ENCODE assay signal across 8 cellular contexts in genomic region chr19:34963531-34964406, GRCh38. TPM values are rescaled to one million over a fixed set of nuclear protein-coding genes. Genes with fewer than 3 reads are reported as not detected.
DNase-seq lines count a peak whose midpoint lies in the region; ATAC-seq and TF ChIP-seq lines count a peak whose summit lies in the region.

TSS of gene ZNF792 (minus strand) at chr19:34964229. CDS start at chr19:34963662, 567 bp downstream.

- peak within 1 kb of the TSS; percentile 90 for H3K4me2 ChIP-seq in IMR-90 (ENCODE audit: low read depth, low read length)

- peak within 1 kb of the TSS; percentile 52; the same call in 1 of the 2 replicates for H3K23ac ChIP-seq in IMR-90 (ENCODE audit: low read depth, low read length)

- H3K79me1 ChIP-seq in IMR-90 (ENCODE audit: low read depth in 1 of 2, low read length in 2 of 2): peaks cover 26 to 43% of the 10 kb centered on the region in 2 experiments

- H3K4ac ChIP-seq in IMR-90 (ENCODE audit: low read depth, low read length): peak within 1 kb of the TSS; percentile 65

- intact Hi-C loops in IMR-90 (cut with micrococcal nuclease): no loop called here
- intact Hi-C loops in heart right ventricle (cut with DNase I): loop anchor here in 1 of 10 donors (5.0 kb wide), 2 partner anchors 36 to 126 kb away; partner anchors contain the start of gene ZNF30
- intact Hi-C loops in aorta (cut with DNase I): no loop called here

- no peak within 1 kb of the TSS for H2BK5ac ChIP-seq in IMR-90 (ENCODE audit: low read depth, low read length, poor library complexity, severe bottlenecking)

- H4K8ac ChIP-seq in IMR-90 (ENCODE audit: low read depth in 2 of 2, low read length in 2 of 2): peak within 1 kb of the TSS; percentile 75 to 80; a peak in 3 of 4 replicates

- TF ChIP-seq CTCF in C4-2B (conservative IDR thresholded peaks at IDR 0.05) (no peak), IMR-90 (conservative IDR thresholded peaks at IDR 0.05; ENCODE audit: low read depth, low read length) (no peak), heart right ventricle (IDR thresholded peaks at IDR 0.05) (peak in 1 of 9 donors; percentile 2)

- H4K20me1 ChIP-seq in IMR-90 (ENCODE audit: insufficient read depth, low read length): peaks cover 26% of the 10 kb centered on the region

- H2BK120ac ChIP-seq in IMR-90 (ENCODE audit: low read depth, low read length): no peak within 1 kb of the TSS

- TF ChIP-seq RAD21 in IMR-90 (IDR thresholded peaks at IDR 0.05; ENCODE audit: low read length): no peak

- TF ChIP-seq POLR2A in IMR-90 (IDR thresholded peaks at IDR 0.05; ENCODE audit: low read depth, low read length): no peak

- H3K4me3 ChIP-seq in IMR-90 (ENCODE audit: insufficient read depth, low read depth, low read length) (peak within 1 kb of the TSS; percentile 75), SK-N-MC (peak within 1 kb of the TSS; percentile 58), adipocyte (ENCODE audit: low read length) (peak within 1 kb of the TSS; percentile 89), heart right ventricle (peak within 1 kb of the TSS; percentile 74 to 100 (median 93)), aorta (ENCODE audit: low read length in 2 of 2) (peak within 1 kb of the TSS; percentile 92 to 95)

- H3K9ac ChIP-seq in IMR-90 (ENCODE audit: low read depth, low read length) (peak within 1 kb of the TSS; percentile 54), SK-N-MC (ENCODE audit: insufficient read length) (no peak within 1 kb of the TSS), adipocyte (ENCODE audit: low read length) (peak within 1 kb of the TSS; percentile 87)

- 1% methylated on average over 26 of the region's 80 CpGs; no CpG with 5 or more reads in 1 of the 2 experiments for WGBS in IMR-90 (ENCODE audit: extremely low coverage in 2 of 2, insufficient read length in 1 of 2), 2 experiments
- 0 to 1% methylated on average over 77 to 80 of the region's 80 CpGs for WGBS in heart right ventricle, 2 donors
- WGBS in aorta, 2 donors: 0 to 1% methylated on average over 74 to 80 of the region's 80 CpGs

- H2BK15ac ChIP-seq in IMR-90 (ENCODE audit: low read depth, low read length): no peak within 1 kb of the TSS

- H2AFZ ChIP-seq in IMR-90 (replicated peaks; ENCODE audit: low read length, poor library complexity): peak within 1 kb of the TSS; percentile 90

- peak within 1 kb of the TSS; percentile 91 for H2AK9ac ChIP-seq in IMR-90 (replicated peaks; ENCODE audit: low read depth, low read length, poor library complexity)

- DNase-seq in IMR-90 (peak; percentile 34), SK-N-MC (ENCODE audit: low read depth, low spot score) (no peak), adipocyte (ENCODE audit: low read depth) (peak; percentile 78), heart right ventricle (peak; percentile 64 to 76), pons (ENCODE audit: low spot score) (peak; percentile 30), aorta (peak; percentile 81 to 90)

- peak within 1 kb of the TSS; percentile 81 for H3K14ac ChIP-seq in IMR-90 (replicated peaks; ENCODE audit: low read depth, low read length)

- no peak within 1 kb of the TSS for H2BK20ac ChIP-seq in IMR-90 (ENCODE audit: low read depth, low read length)

- CTCF ChIA-PET in IMR-90 (lab: Yijun Ruan, JAX): interaction anchor here (0.6 kb wide), 1 partner anchor 23 kb away, joined by 5 read pairs; no protein-coding TSS in a partner anchor

- ATAC-seq in GM19395 (IDR thresholded peaks at IDR 0.05; ENCODE audit: unreplicated experiment) (peak; percentile 78), IMR-90 (ENCODE audit: low read depth) (peak; percentile 93), heart right ventricle (peak; percentile 76 to 87 (median 84)), aorta (ENCODE audit: low FRiP score) (peak; percentile 80)

- H3K36me3 ChIP-seq in IMR-90 (ENCODE audit: control insufficient read depth, insufficient read depth, low read length): peaks cover 13% of the 10 kb centered on the region
- H3K36me3 ChIP-seq in SK-N-MC (ENCODE audit: insufficient read depth, low read length): no peaks in the 10 kb centered on the region
- peaks cover 13% of the 10 kb centered on the region for H3K36me3 ChIP-seq in adipocyte (ENCODE audit: control insufficient read depth, insufficient read depth, low read length, severe bottlenecking)
- H3K36me3 ChIP-seq in heart right ventricle: peaks cover 9 to 34% (median 25%) of the 10 kb centered on the region in 9 donors
- H3K36me3 ChIP-seq in aorta (ENCODE audit: control insufficient read depth in 1 of 2, insufficient read depth in 2 of 2, low read length in 1 of 2): peaks cover 0 to 13% of the 10 kb centered on the region in 2 donors

- peak within 1 kb of the TSS; percentile 81 for H3K27ac ChIP-seq in C4-2B
- peak within 1 kb of the TSS; percentile 48; the same call in 1 of the 2 replicates for H3K27ac ChIP-seq in IMR-90 (ENCODE audit: insufficient read depth, low read length)
- no peak within 1 kb of the TSS for H3K27ac ChIP-seq in SK-N-MC
- H3K27ac ChIP-seq in heart right ventricle: peak within 1 kb of the TSS; percentile 38 to 94 (median 89)
- H3K27ac ChIP-seq in aorta (ENCODE audit: low read depth in 1 of 2, low read length in 2 of 2): no peak within 1 kb of the TSS

- dilution Hi-C loops in IMR-90 (cut with HindIII; ENCODE audit: low sequenced_read_pairs, unreplicated experiment): no loop called here

- H3K56ac ChIP-seq in IMR-90 (ENCODE audit: extremely low read depth, insufficient read depth, low read length): peak within 1 kb of the TSS; percentile 3; the same call in 1 of the 2 replicates

- H3K9me1 ChIP-seq in IMR-90 (ENCODE audit: insufficient read depth, low read length): peaks cover 20% of the 10 kb centered on the region

- H3K27me3 ChIP-seq in IMR-90 (ENCODE audit: control insufficient read depth, insufficient read depth, low read length) (no peaks in the 10 kb centered on the region), adipocyte (replicated peaks; ENCODE audit: control insufficient read depth, insufficient read depth, low read length) (no peaks in the 10 kb centered on the region), heart right ventricle (no peaks in the 10 kb centered on the region), aorta (ENCODE audit: control insufficient read depth in 1 of 2, insufficient read depth in 2 of 2, low read length in 1 of 2) (no peaks in the 10 kb centered on the region)

- no peak within 1 kb of the TSS; the same call in none of the 2 replicates for H4K91ac ChIP-seq in IMR-90 (ENCODE audit: insufficient read depth, low read depth, low read length)

- H3K18ac ChIP-seq in IMR-90 (ENCODE audit: low read depth, low read length): no peak within 1 kb of the TSS

- peaks cover 25% of the 10 kb centered on the region for H3K9me3 ChIP-seq in IMR-90 (ENCODE audit: control insufficient read depth, insufficient read depth, low read length)
- H3K9me3 ChIP-seq in SK-N-MC (ENCODE audit: low read depth, low read length): no peaks in the 10 kb centered on the region
- H3K9me3 ChIP-seq in adipocyte (ENCODE audit: control insufficient read depth, low read length): peaks cover 21% of the 10 kb centered on the region
- H3K9me3 ChIP-seq in heart right ventricle: peaks cover 0 to 55% (median 29%) of the 10 kb centered on the region in 11 donors
- H3K9me3 ChIP-seq in aorta (ENCODE audit: control insufficient read depth, low read length): peaks cover 16% of the 10 kb centered on the region

- H4K5ac ChIP-seq in IMR-90 (ENCODE audit: low read depth, low read length): 0 out of 2 replicates have a peak within 1 kb of the TSS, but pooled peaks have one; percentile 15

- BruUV-seq in IMR-90 (replicated peaks; lab: Mats Ljungman, UMichigan): no TSS peak

- peak within 1 kb of the TSS; percentile 11 for H2AK5ac ChIP-seq in IMR-90 (ENCODE audit: low read depth, low read length)

- in situ Hi-C loops in IMR-90 (cut with MboI; ENCODE audit: low sequenced_read_pairs): no loop called here

- H3K4me1 ChIP-seq in IMR-90 (ENCODE audit: control insufficient read depth, insufficient read depth, low read length) (peaks cover 3% of the 10 kb centered on the region), adipocyte (ENCODE audit: control insufficient read depth, insufficient read depth, low read length) (peaks cover 8% of the 10 kb centered on the region), heart right ventricle (peaks cover 0 to 21% (median 17%) of the 10 kb centered on the region in 9 donors), aorta (ENCODE audit: control insufficient read depth in 1 of 2, insufficient read depth in 2 of 2, low read length in 2 of 2) (peaks cover 0 to 3% of the 10 kb centered on the region in 2 donors)

- POLR2A ChIA-PET in IMR-90 (lab: Charles Lee; ENCODE audit: unreplicated experiment): no interaction called here

TF ChIP-seq in IMR-90, 13 proteins besides CTCF, POLR2A, EP300 and RAD21:
- TF ChIP-seq MAFK (IDR thresholded peaks at IDR 0.05; ENCODE audit: low read depth, low read length) (no peak), MAZ (IDR thresholded peaks at IDR 0.05; ENCODE audit: borderline replicate concordance, low read depth, low read length) (0 out of 2 replicates have a peak, but pooled peaks have one; percentile 24), CEBPB (IDR thresholded peaks at IDR 0.05; ENCODE audit: low read depth, low read length) (no peak)
TF ChIP-seq in IMR-90: peak in this region for 1.

RNA-seq across cellular contexts. Expression of gene ZNF792, which starts in this region (rescaled TPM):
- total RNA-seq in IMR-90 (2012; rRNA removed) (3.9 and 4.8 TPM in 2 replicates), heart right ventricle (1 to 10 TPM; 2.0 to 5.9 (median 4.0) TPM), aorta (10 to 100 TPM in 1 of 2 donors, 1 to 10 TPM in 1; 5.2 to 13.5 TPM)
- polyA plus RNA-seq in IMR-90 (2012; rRNA removed) (1.2 and 1.5 TPM in 2 replicates), heart right ventricle (1 to 10 TPM; 1.6 to 1.7 TPM), aorta (1 to 10 TPM; 1.0 to 1.8 TPM)
- polyA plus RNA-seq in IMR-90 (2012; cell fraction: cytosol; rRNA removed): 0.42 and 0.69 TPM in 2 replicates
- polyA plus RNA-seq in IMR-90 (2012; cell fraction: nucleus; rRNA removed; ENCODE audit: low replicate concordance): 0.84 and 1.6 TPM in 2 replicates

Comparison
In these comparisons a context has a peak if more than half of its experiments do, and no peak if none do; other contexts are left out.
1. H3K27ac ChIP-seq: peak in C4-2B (single experiment), IMR-90 (single experiment) and heart right ventricle (10 of 10); none in SK-N-MC (single experiment) and aorta (0 of 2).
2. Peak in every context shown above with its lines, with median percentiles within 50 percentile points of each other: ATAC-seq and H3K4me3 ChIP-seq.